ENCODE assay signal across 1 cellular context in the genomic region with DNA sequence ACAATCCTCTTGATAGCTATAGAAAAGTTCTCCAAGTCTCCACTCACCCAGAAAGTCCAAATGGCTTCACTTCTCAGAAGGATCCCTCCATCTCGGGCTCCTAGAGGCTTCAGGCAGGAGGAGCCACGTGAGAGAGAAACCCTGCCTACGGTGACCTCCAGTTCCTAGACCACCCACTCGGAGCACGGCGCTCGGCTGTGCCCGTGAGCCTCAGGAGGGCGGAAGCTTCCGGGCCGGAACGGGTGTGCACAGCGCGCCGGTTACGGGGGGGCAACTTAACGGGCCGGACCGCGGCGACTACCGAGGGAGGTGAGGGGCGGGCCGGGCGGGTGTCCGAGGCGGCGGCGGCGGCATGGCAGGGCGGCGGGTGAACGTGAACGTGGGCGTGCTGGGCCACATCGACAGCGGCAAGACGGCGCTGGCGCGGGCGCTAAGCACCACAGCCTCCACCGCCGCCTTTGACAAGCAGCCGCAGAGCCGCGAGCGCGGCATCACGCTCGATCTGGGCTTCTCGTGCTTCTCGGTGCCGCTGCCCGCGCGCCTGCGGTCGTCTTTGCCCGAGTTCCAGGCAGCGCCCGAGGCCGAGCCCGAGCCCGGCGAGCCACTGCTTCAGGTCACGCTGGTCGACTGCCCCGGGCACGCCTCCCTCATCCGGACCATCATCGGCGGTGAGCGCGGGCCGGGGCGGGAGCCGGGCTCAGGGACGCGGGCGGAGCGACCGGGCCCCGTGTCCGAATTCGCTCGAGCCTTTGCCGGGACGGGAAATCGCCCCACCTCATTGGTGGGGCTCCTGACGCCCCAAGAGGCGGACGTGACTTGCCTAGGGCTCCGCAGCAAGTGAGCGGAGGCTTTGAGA.
TF ChIP-seq lines count a peak whose summit lies in the region.

EEFSEC (plus strand) TSS at position 326 of the 856 bp plus-strand sequence; CDS start at position 353, 27 bp downstream.

TF ChIP-seq in WTC11, 78 proteins besides CTCF, POLR2A, EP300 and RAD21 (continued from another document and continues in another):
- TF ChIP-seq ZNF532 (CRISPR knock-in tag; IDR thresholded peaks at IDR 0.05; ENCODE audit: borderline replicate concordance) = no peak
- TF ChIP-seq ERG (CRISPR knock-in tag; IDR thresholded peaks at IDR 0.05) = 0 out of 2 replicates have a peak, but pooled peaks have one; percentile 44
- no peak for TF ChIP-seq SOX15 (CRISPR knock-in tag; IDR thresholded peaks at IDR 0.05)
- TF ChIP-seq, protein P1, sequence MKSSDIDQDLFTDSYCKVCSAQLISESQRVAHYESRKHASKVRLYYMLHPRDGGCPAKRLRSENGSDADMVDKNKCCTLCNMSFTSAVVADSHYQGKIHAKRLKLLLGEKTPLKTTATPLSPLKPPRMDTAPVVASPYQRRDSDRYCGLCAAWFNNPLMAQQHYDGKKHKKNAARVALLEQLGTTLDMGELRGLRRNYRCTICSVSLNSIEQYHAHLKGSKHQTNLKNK (CRISPR knock-in tag; IDR thresholded peaks at IDR 0.05) = no peak
- TF ChIP-seq MYBL2 (CRISPR knock-in tag; IDR thresholded peaks at IDR 0.05) = peak; percentile 65; the same call in 1 of the 2 replicates
- TF ChIP-seq, protein P2, sequence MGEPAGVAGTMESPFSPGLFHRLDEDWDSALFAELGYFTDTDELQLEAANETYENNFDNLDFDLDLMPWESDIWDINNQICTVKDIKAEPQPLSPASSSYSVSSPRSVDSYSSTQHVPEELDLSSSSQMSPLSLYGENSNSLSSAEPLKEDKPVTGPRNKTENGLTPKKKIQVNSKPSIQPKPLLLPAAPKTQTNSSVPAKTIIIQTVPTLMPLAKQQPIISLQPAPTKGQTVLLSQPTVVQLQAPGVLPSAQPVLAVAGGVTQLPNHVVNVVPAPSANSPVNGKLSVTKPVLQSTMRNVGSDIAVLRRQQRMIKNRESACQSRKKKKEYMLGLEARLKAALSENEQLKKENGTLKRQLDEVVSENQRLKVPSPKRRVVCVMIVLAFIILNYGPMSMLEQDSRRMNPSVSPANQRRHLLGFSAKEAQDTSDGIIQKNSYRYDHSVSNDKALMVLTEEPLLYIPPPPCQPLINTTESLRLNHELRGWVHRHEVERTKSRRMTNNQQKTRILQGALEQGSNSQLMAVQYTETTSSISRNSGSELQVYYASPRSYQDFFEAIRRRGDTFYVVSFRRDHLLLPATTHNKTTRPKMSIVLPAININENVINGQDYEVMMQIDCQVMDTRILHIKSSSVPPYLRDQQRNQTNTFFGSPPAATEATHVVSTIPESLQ (CRISPR knock-in tag; IDR thresholded peaks at IDR 0.05) = no peak
- TF ChIP-seq RORB (CRISPR knock-in tag; IDR thresholded peaks at IDR 0.05) = no peak
- peak; percentile 84; the same call in 1 of the 2 replicates for TF ChIP-seq ZNF281 (CRISPR knock-in tag; IDR thresholded peaks at IDR 0.05)
- 0 out of 2 replicates have a peak, but pooled peaks have one; percentile 53 for TF ChIP-seq ETV6 (CRISPR knock-in tag; IDR thresholded peaks at IDR 0.05)
- no peak for TF ChIP-seq ZNF396 (CRISPR knock-in tag; IDR thresholded peaks at IDR 0.05; ENCODE audit: borderline replicate concordance)
- 0 out of 2 replicates have a peak, but pooled peaks have one; percentile 54 for TF ChIP-seq ZBTB21 (CRISPR knock-in tag; IDR thresholded peaks at IDR 0.05; ENCODE audit: borderline replicate concordance)
- no peak for TF ChIP-seq CREM (CRISPR knock-in tag; IDR thresholded peaks at IDR 0.05)
- TF ChIP-seq, protein P3, sequence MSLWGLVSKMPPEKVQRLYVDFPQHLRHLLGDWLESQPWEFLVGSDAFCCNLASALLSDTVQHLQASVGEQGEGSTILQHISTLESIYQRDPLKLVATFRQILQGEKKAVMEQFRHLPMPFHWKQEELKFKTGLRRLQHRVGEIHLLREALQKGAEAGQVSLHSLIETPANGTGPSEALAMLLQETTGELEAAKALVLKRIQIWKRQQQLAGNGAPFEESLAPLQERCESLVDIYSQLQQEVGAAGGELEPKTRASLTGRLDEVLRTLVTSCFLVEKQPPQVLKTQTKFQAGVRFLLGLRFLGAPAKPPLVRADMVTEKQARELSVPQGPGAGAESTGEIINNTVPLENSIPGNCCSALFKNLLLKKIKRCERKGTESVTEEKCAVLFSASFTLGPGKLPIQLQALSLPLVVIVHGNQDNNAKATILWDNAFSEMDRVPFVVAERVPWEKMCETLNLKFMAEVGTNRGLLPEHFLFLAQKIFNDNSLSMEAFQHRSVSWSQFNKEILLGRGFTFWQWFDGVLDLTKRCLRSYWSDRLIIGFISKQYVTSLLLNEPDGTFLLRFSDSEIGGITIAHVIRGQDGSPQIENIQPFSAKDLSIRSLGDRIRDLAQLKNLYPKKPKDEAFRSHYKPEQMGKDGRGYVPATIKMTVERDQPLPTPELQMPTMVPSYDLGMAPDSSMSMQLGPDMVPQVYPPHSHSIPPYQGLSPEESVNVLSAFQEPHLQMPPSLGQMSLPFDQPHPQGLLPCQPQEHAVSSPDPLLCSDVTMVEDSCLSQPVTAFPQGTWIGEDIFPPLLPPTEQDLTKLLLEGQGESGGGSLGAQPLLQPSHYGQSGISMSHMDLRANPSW (CRISPR knock-in tag; conservative IDR thresholded peaks at IDR 0.05; ENCODE audit: low read depth) = 0 out of 2 replicates have a peak, but pooled peaks have one; percentile 24
- TF ChIP-seq TEAD1 (CRISPR knock-in tag; IDR thresholded peaks at IDR 0.05) = peak; percentile 91; the same call in 1 of the 2 replicates
- TF ChIP-seq TCF7 (CRISPR knock-in tag; IDR thresholded peaks at IDR 0.05; ENCODE audit: low read depth) = no peak
- TF ChIP-seq, protein P4, sequence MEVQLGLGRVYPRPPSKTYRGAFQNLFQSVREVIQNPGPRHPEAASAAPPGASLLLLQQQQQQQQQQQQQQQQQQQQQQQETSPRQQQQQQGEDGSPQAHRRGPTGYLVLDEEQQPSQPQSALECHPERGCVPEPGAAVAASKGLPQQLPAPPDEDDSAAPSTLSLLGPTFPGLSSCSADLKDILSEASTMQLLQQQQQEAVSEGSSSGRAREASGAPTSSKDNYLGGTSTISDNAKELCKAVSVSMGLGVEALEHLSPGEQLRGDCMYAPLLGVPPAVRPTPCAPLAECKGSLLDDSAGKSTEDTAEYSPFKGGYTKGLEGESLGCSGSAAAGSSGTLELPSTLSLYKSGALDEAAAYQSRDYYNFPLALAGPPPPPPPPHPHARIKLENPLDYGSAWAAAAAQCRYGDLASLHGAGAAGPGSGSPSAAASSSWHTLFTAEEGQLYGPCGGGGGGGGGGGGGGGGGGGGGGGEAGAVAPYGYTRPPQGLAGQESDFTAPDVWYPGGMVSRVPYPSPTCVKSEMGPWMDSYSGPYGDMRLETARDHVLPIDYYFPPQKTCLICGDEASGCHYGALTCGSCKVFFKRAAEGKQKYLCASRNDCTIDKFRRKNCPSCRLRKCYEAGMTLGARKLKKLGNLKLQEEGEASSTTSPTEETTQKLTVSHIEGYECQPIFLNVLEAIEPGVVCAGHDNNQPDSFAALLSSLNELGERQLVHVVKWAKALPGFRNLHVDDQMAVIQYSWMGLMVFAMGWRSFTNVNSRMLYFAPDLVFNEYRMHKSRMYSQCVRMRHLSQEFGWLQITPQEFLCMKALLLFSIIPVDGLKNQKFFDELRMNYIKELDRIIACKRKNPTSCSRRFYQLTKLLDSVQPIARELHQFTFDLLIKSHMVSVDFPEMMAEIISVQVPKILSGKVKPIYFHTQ (CRISPR knock-in tag; IDR thresholded peaks at IDR 0.05) = no peak
- 0 out of 2 replicates have a peak, but pooled peaks have one; percentile 37 for TF ChIP-seq ZNF263 (CRISPR knock-in tag; IDR thresholded peaks at IDR 0.05; ENCODE audit: low read depth)
- no peak for TF ChIP-seq NR1H2 (CRISPR knock-in tag; IDR thresholded peaks at IDR 0.05)
- TF ChIP-seq USF2 (CRISPR knock-in tag; IDR thresholded peaks at IDR 0.05) = peak; percentile 12; the same call in 1 of the 2 replicates
- no peak for TF ChIP-seq ATF2 (CRISPR knock-in tag; IDR thresholded peaks at IDR 0.05; ENCODE audit: borderline replicate concordance, low read depth)
- TF ChIP-seq ESRRA (CRISPR knock-in tag; IDR thresholded peaks at IDR 0.05; ENCODE audit: borderline replicate concordance) = peak; percentile 81
- peak; percentile 68; the same call in 1 of the 2 replicates for TF ChIP-seq FOXP4 (CRISPR knock-in tag; IDR thresholded peaks at IDR 0.05)
- TF ChIP-seq PRRX2 (CRISPR knock-in tag; IDR thresholded peaks at IDR 0.05) = no peak
- TF ChIP-seq ZNF219 (CRISPR knock-in tag; IDR thresholded peaks at IDR 0.05; ENCODE audit: borderline replicate concordance) = 0 out of 2 replicates have a peak, but pooled peaks have one; percentile 77
- no peak for TF ChIP-seq MXD4 (CRISPR knock-in tag; IDR thresholded peaks at IDR 0.05; ENCODE audit: borderline replicate concordance)
